21 cellular contexts compared by ENCODE assay signal in the genomic region with DNA sequence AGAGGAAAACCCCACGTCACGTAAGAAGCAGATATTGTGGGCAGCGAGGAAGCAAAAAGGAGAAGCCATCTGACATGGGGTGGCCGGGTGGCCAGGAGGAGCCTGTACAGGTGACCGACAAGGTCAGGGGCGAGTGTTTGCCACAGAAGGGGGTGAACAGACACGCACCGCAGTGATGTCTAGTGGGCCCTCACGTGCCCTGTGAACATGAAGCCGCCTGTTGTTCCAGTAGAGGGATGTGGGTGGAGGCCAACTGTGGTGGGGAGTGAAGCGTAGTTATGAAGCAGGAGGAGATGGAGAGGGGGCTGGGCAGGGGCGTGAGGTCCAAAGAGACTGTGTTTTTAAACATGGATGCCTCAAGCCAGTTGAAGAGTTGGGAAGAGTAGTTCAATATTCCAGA. TPM values are rescaled to one million over a fixed set of nuclear protein-coding genes. Genes with fewer than 3 reads are reported as not detected.
A peak's percentile ranks its signal among the peaks of the same experiment; 100 is the strongest.
DNase-seq lines count a peak whose midpoint lies in the region; ATAC-seq lines count a peak whose summit lies in the region.
"Had no signal": no experiment of that assay in that cellular context is flagged by ENCODE, and none has a peak within 500 bp of the region (broad histone marks: within the 10 kb centered on the region; RNA-seq: fewer than 3 reads in every experiment).

No MANE protein-coding gene starts in this region.

- peak overlapping the region; percentile 44 to 66 for H3K4me3 Mint-ChIP-seq in activated T-cell treated with anti-CD3 and anti-CD28 coated beads, Interleukin-2, amount 50 U/mL, for 72 hours
- H3K4me3 Mint-ChIP-seq in activated T-cell treated with anti-CD3 and anti-CD28 coated beads, Interleukin-2, amount 50 U/mL, for 24 hours: no peak overlapping the region
- peak overlapping the region in 3 of 8 donors; percentile 7 to 57 (median 56) for H3K4me3 Mint-ChIP-seq in CD4-positive, alpha-beta memory T cell
- H3K4me3 Mint-ChIP-seq in effector memory CD8-positive, alpha-beta T cell: peak overlapping the region in 1 of 2 donors; percentile 15
- peak overlapping the region; percentile 46 for H3K4me3 Mint-ChIP-seq in natural killer cell treated with Interleukin-12 subunit alpha and Interleukin-12 subunit beta and Interleukin-15 and Interleukin-18, amount 100 ng/mL, for 72 hours
- H3K4me3 Mint-ChIP-seq: B cell; CD4-positive, alpha-beta T cell; HFFc6 had no signal

- peak in 1 of 2 donors; percentile 9 for ATAC-seq in activated T-cell treated with anti-CD3 and anti-CD28 coated beads, Interleukin-2, amount 50 U/mL, for 72 hours (replicated peaks in 1 of 2)
- no peak for ATAC-seq in effector memory CD8-positive, alpha-beta T cell (replicated peaks)
- ATAC-seq in natural killer cell treated with Interleukin-12 subunit alpha and Interleukin-12 subunit beta and Interleukin-15 and Interleukin-18, amount 100 ng/mL, for 72 hours: no peak
- ATAC-seq in GM18517 (IDR thresholded peaks at IDR 0.05; ENCODE audit: unreplicated experiment): no peak
- ATAC-seq: Panc1 had no signal

- no peak overlapping the region for H3K4me3 ChIP-seq in CD4-positive, alpha-beta memory T cell (ENCODE audit: low read length in 2 of 2)
- H3K4me3 ChIP-seq: MG63 had no signal

- intact Hi-C loops in CD4-positive, alpha-beta memory T cell (cut with micrococcal nuclease): no loop called here

- CTCF ChIA-PET in CD4-positive, alpha-beta memory T cell (lab: Charles Lee; ENCODE audit: partially characterized antibody): no interaction called here

- H3K4me1 ChIP-seq in CD4-positive, alpha-beta memory T cell (ENCODE audit: insufficient read depth, low read length): peaks cover 9% of the 10 kb centered on the region

- H3K4me1 Mint-ChIP-seq in activated T-cell treated with anti-CD3 and anti-CD28 coated beads, Interleukin-2, amount 50 U/mL, for 72 hours (ENCODE audit: low read depth): peaks cover 18% of the 10 kb centered on the region
- peaks cover 5% of the 10 kb centered on the region for H3K4me1 Mint-ChIP-seq in activated T-cell treated with anti-CD3 and anti-CD28 coated beads, Interleukin-2, amount 50 U/mL, for 24 hours (ENCODE audit: low read depth)
- H3K4me1 Mint-ChIP-seq in CD4-positive, alpha-beta memory T cell: peaks cover 15 to 40% (median 23%) of the 10 kb centered on the region in 4 donors
- H3K4me1 Mint-ChIP-seq in effector memory CD8-positive, alpha-beta T cell (ENCODE audit: low read depth in 2 of 2): peaks cover 4 to 23% of the 10 kb centered on the region in 2 donors
- peaks cover 33 to 35% of the 10 kb centered on the region in 2 donors for H3K4me1 Mint-ChIP-seq in natural killer cell treated with Interleukin-12 subunit alpha and Interleukin-12 subunit beta and Interleukin-15 and Interleukin-18, amount 100 ng/mL, for 72 hours (ENCODE audit: low read depth in 2 of 2)
- H3K4me1 Mint-ChIP-seq: B cell had no signal

- POLR2A ChIA-PET in CD4-positive, alpha-beta memory T cell (lab: Charles Lee; ENCODE audit: partially characterized antibody): no interaction called here

- H3K27me3 Mint-ChIP-seq in activated T-cell treated with anti-CD3 and anti-CD28 coated beads, Interleukin-2, amount 50 U/mL, for 72 hours (ENCODE audit: low read depth): no peaks in the 10 kb centered on the region
- peaks cover 17% of the 10 kb centered on the region for H3K27me3 Mint-ChIP-seq in activated T-cell treated with anti-CD3 and anti-CD28 coated beads, Interleukin-2, amount 50 U/mL, for 24 hours
- peaks cover 11 to 14% of the 10 kb centered on the region in 2 donors for H3K27me3 Mint-ChIP-seq in CD4-positive, alpha-beta memory T cell
- peaks cover 10 to 31% of the 10 kb centered on the region in 2 donors for H3K27me3 Mint-ChIP-seq in effector memory CD8-positive, alpha-beta T cell
- no peaks in the 10 kb centered on the region for H3K27me3 Mint-ChIP-seq in natural killer cell treated with Interleukin-12 subunit alpha and Interleukin-12 subunit beta and Interleukin-15 and Interleukin-18, amount 100 ng/mL, for 72 hours

- H3K9me3 Mint-ChIP-seq in activated T-cell treated with anti-CD3 and anti-CD28 coated beads, Interleukin-2, amount 50 U/mL, for 72 hours: peaks cover 3 to 4% of the 10 kb centered on the region in 2 donors
- H3K9me3 Mint-ChIP-seq in activated T-cell treated with anti-CD3 and anti-CD28 coated beads, Interleukin-2, amount 50 U/mL, for 24 hours: peaks cover 2% of the 10 kb centered on the region
- peaks cover 0 to 6% (median 0%) of the 10 kb centered on the region in 8 donors for H3K9me3 Mint-ChIP-seq in CD4-positive, alpha-beta memory T cell
- no peaks in the 10 kb centered on the region for H3K9me3 Mint-ChIP-seq in effector memory CD8-positive, alpha-beta T cell
- H3K9me3 Mint-ChIP-seq in natural killer cell treated with Interleukin-12 subunit alpha and Interleukin-12 subunit beta and Interleukin-15 and Interleukin-18, amount 100 ng/mL, for 72 hours: peaks cover 4% of the 10 kb centered on the region

- H3K27ac ChIP-seq in CD4-positive, alpha-beta memory T cell (ENCODE audit: low read depth, low read length): no peak overlapping the region
- H3K27ac ChIP-seq: HL-60 had no signal

- no peaks in the 10 kb centered on the region for H3K9me3 ChIP-seq in CD4-positive, alpha-beta memory T cell (ENCODE audit: control insufficient read depth in 1 of 2, low read length in 2 of 2)
- H3K9me3 ChIP-seq: MG63 had no signal

- H3K36me3 ChIP-seq in CD4-positive, alpha-beta memory T cell (ENCODE audit: insufficient read depth, low read length): no peaks in the 10 kb centered on the region
- H3K36me3 ChIP-seq: MG63 had no signal

- H3K36me3 Mint-ChIP-seq in activated T-cell treated with anti-CD3 and anti-CD28 coated beads, Interleukin-2, amount 50 U/mL, for 72 hours (ENCODE audit: insufficient read depth in 2 of 2): no peaks in the 10 kb centered on the region
- H3K36me3 Mint-ChIP-seq in activated T-cell treated with anti-CD3 and anti-CD28 coated beads, Interleukin-2, amount 50 U/mL, for 24 hours (ENCODE audit: low read depth): no peaks in the 10 kb centered on the region
- no peaks in the 10 kb centered on the region for H3K36me3 Mint-ChIP-seq in CD4-positive, alpha-beta memory T cell
- no peaks in the 10 kb centered on the region for H3K36me3 Mint-ChIP-seq in effector memory CD8-positive, alpha-beta T cell (ENCODE audit: insufficient read depth)
- no peaks in the 10 kb centered on the region for H3K36me3 Mint-ChIP-seq in natural killer cell treated with Interleukin-12 subunit alpha and Interleukin-12 subunit beta and Interleukin-15 and Interleukin-18, amount 100 ng/mL, for 72 hours

- no peak overlapping the region for H3K27ac Mint-ChIP-seq in activated T-cell treated with anti-CD3 and anti-CD28 coated beads, Interleukin-2, amount 50 U/mL, for 72 hours
- H3K27ac Mint-ChIP-seq in activated T-cell treated with anti-CD3 and anti-CD28 coated beads, Interleukin-2, amount 50 U/mL, for 24 hours: no peak overlapping the region
- peak overlapping the region in 6 of 7 donors; percentile 2 to 87 (median 67) for H3K27ac Mint-ChIP-seq in CD4-positive, alpha-beta memory T cell
- H3K27ac Mint-ChIP-seq in effector memory CD8-positive, alpha-beta T cell: peak overlapping the region; percentile 52 to 67
- H3K27ac Mint-ChIP-seq in natural killer cell treated with Interleukin-12 subunit alpha and Interleukin-12 subunit beta and Interleukin-15 and Interleukin-18, amount 100 ng/mL, for 72 hours: peak overlapping the region in 1 of 2 donors; percentile 11
- H3K27ac Mint-ChIP-seq: B cell; CD4-positive, alpha-beta T cell; HFFc6 had no signal

- no peaks in the 10 kb centered on the region for H3K27me3 ChIP-seq in CD4-positive, alpha-beta memory T cell (ENCODE audit: insufficient read depth, low read length)
- H3K27me3 ChIP-seq: MG63 had no signal

- DNase-seq in activated T-cell treated with anti-CD3 and anti-CD28 coated beads, Interleukin-2, amount 50 U/mL, for 72 hours: no peak
- DNase-seq in activated T-cell treated with anti-CD3 and anti-CD28 coated beads, Interleukin-2, amount 50 U/mL, for 24 hours: no peak
- DNase-seq in CD4-positive, alpha-beta memory T cell: no peak
- DNase-seq in effector memory CD8-positive, alpha-beta T cell: no peak
- DNase-seq in natural killer cell treated with Interleukin-12 subunit alpha and Interleukin-12 subunit beta and Interleukin-15 and Interleukin-18, amount 100 ng/mL, for 72 hours (ENCODE audit: low spot score): no peak
- DNase-seq in NAMALWA (ENCODE audit: low spot score) (no peak), NCI-H524 treated with DMSO at 0.1 percent for 48 hours (lab: John Stamatoyannopoulos, UW) (no peak)
- DNase-seq: CD4-positive, alpha-beta T cell; HFFc6; Kasumi-1; MG63; NCI-H1092 treated with DMSO at 0.1 percent for 48 hours; NCI-H146; NCI-H2081; NCI-H2171 treated with DMSO at 0.1 percent for 48 hours; NCI-H446 treated with DMSO at 0.1 percent for 48 hours had no signal

RNA-seq across cellular contexts. Expression of a gene that starts 20.5 kb away (rescaled TPM):
- total RNA-seq in activated T-cell treated with anti-CD3 and anti-CD28 coated beads, Interleukin-2, amount 50 U/mL, for 72 hours: under 1 TPM; 0.12 to 0.23 TPM
- total RNA-seq in CD4-positive, alpha-beta memory T cell: not detected
- not detected for polyA plus RNA-seq in CD4-positive, alpha-beta memory T cell
- total RNA-seq in natural killer cell treated with Interleukin-12 subunit alpha and Interleukin-12 subunit beta and Interleukin-15 and Interleukin-18, amount 100 ng/mL, for 72 hours: not detected
- total RNA-seq: HFFc6, HT1080 had no signal

Comparison
In these comparisons a context has a peak if more than half of its experiments do, and no peak if none do; other contexts are left out.
1. H3K27ac Mint-ChIP-seq: peak in CD4-positive, alpha-beta memory T cell (6 of 7) and effector memory CD8-positive, alpha-beta T cell (2 of 2); none in activated T-cell treated with anti-CD3 and anti-CD28 coated beads, Interleukin-2, amount 50 U/mL, for 72 hours (single experiment) and activated T-cell treated with anti-CD3 and anti-CD28 coated beads, Interleukin-2, amount 50 U/mL, for 24 hours (single experiment).